Comparison of ENCODE assay signal across 8 cellular contexts in genomic region chr14:68951051-68951797, GRCh38. TPM values are rescaled to one million over a fixed set of nuclear protein-coding genes. Genes with fewer than 3 reads are reported as not detected.
DNase-seq lines count a peak whose midpoint lies in the region; ATAC-seq lines count a peak whose summit lies in the region.

No MANE protein-coding gene starts in this region.

- H3K9me3 Mint-ChIP-seq in activated CD4-positive, alpha-beta T cell treated with anti-CD3 and anti-CD28 coated beads for 36 hours (ENCODE audit: low read depth), result no peaks in the 10 kb centered on the region
- no peaks in the 10 kb centered on the region for H3K9me3 Mint-ChIP-seq in immature natural killer cell

- DNase-seq in activated CD4-positive, alpha-beta T cell treated with anti-CD3 and anti-CD28 coated beads for 36 hours, result no peak
- DNase-seq in activated CD4-positive, alpha-beta T cell treated with anti-CD3 and anti-CD28 coated beads for 1 hour, result no peak
- DNase-seq in astrocyte of the hippocampus (ENCODE audit: low read depth, low spot score) (peak; percentile 87), left lobe of liver (ENCODE audit: low spot score) (peak; percentile 61), ureter (ENCODE audit: low spot score) (peak; percentile 93), pons (ENCODE audit: low spot score) (no peak), immature natural killer cell (no peak)

- POLR2A ChIA-PET in activated CD4-positive, alpha-beta T cell treated with anti-CD3 and anti-CD28 coated beads for 36 hours (lab: Charles Lee), result no interaction called here

- peak overlapping the region; percentile 47 for H3K27ac Mint-ChIP-seq in activated CD4-positive, alpha-beta T cell treated with anti-CD3 and anti-CD28 coated beads for 36 hours
- H3K27ac Mint-ChIP-seq in immature natural killer cell, result no peak overlapping the region

- H3K36me3 Mint-ChIP-seq in activated CD4-positive, alpha-beta T cell treated with anti-CD3 and anti-CD28 coated beads for 36 hours (ENCODE audit: low read depth), result peaks cover 2% of the 10 kb centered on the region
- no peaks in the 10 kb centered on the region for H3K36me3 Mint-ChIP-seq in immature natural killer cell

- no peak overlapping the region for H3K4me3 Mint-ChIP-seq in activated CD4-positive, alpha-beta T cell treated with anti-CD3 and anti-CD28 coated beads for 36 hours
- H3K4me3 Mint-ChIP-seq in immature natural killer cell, result no peak overlapping the region

- H3K27me3 Mint-ChIP-seq in activated CD4-positive, alpha-beta T cell treated with anti-CD3 and anti-CD28 coated beads for 36 hours, result no peaks in the 10 kb centered on the region
- H3K27me3 Mint-ChIP-seq in immature natural killer cell (ENCODE audit: low read depth in 3 of 3), result peaks cover 0 to 1% (median 0%) of the 10 kb centered on the region in 3 donors

- CTCF ChIA-PET in activated CD4-positive, alpha-beta T cell treated with anti-CD3 and anti-CD28 coated beads for 36 hours (lab: Charles Lee), result interaction anchor here (0.6 to 1.0 kb wide), 5 partner anchors 16 to 1355 kb away, joined by 3 to 4 read pairs (median 3); no protein-coding TSS in a partner anchor

- intact Hi-C loops in activated CD4-positive, alpha-beta T cell treated with anti-CD3 and anti-CD28 coated beads for 36 hours (cut with DNase I, micrococcal nuclease), result no loop called here

- H3K4me1 Mint-ChIP-seq in activated CD4-positive, alpha-beta T cell treated with anti-CD3 and anti-CD28 coated beads for 36 hours, result peaks cover 86% of the 10 kb centered on the region
- H3K4me1 Mint-ChIP-seq in immature natural killer cell, result no peaks in the 10 kb centered on the region

- ATAC-seq in activated CD4-positive, alpha-beta T cell treated with anti-CD3 and anti-CD28 coated beads for 36 hours, result no peak
- ATAC-seq in left lobe of liver (peak; percentile 5), GM21786 (IDR thresholded peaks at IDR 0.05; ENCODE audit: unreplicated experiment) (no peak)

RNA-seq across cellular contexts. Expression of gene ACTN1, which starts 27.9 kb away (rescaled TPM):
- total RNA-seq in activated CD4-positive, alpha-beta T cell treated with anti-CD3 and anti-CD28 coated beads for 36 hours, result 100 to 1,000 TPM in 1 of 2 experiments, 10 to 100 TPM in 1; 92.8 to 146 TPM
- total RNA-seq in left lobe of liver (60.1 TPM), ureter (286 TPM)
- 1 to 10 TPM; 5.2 to 9.7 (median 9.3) TPM for polyA plus RNA-seq in immature natural killer cell

Comparison
In these comparisons a context has a peak if more than half of its experiments do, and no peak if none do; other contexts are left out.
1. DNase-seq: peak in astrocyte of the hippocampus (single experiment), left lobe of liver (single experiment) and ureter (single experiment); none in activated CD4-positive, alpha-beta T cell treated with anti-CD3 and anti-CD28 coated beads for 36 hours (single experiment), activated CD4-positive, alpha-beta T cell treated with anti-CD3 and anti-CD28 coated beads for 1 hour (single experiment), pons (single experiment) and immature natural killer cell (0 of 3).